22 cellular contexts compared by ENCODE assay signal in the genomic region with DNA sequence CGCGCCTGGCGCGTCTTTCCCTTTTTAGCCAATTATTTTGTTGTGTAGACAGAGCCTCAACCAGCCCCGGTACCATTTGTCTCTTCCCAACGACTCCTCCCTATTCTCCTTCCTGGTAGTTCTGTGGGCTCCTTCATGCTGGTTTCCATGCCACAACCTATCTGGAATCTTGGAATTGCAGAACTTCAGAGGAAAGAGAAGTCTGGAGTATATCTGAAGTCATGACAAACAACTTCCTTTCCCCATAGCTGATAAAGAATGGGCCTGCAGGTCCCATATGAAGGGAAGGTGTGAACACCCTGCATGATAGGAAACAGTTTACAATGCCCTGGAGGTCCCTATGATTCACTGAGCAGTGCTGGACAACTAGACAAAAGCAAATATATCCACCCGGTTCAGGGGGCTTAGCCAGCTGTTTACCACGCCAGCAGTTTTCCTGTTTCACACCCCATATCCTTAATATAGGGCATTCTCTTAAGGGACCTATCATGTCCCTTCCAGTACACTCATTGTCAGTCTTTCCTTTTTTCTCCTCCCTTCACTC. TPM values are rescaled to one million over a fixed set of nuclear protein-coding genes. Genes with fewer than 3 reads are reported as not detected.
DNase-seq lines count a peak whose midpoint lies in the region; ATAC-seq, FAIRE-seq and TF ChIP-seq lines count a peak whose summit lies in the region.
"Had no signal": no experiment of that assay in that cellular context is flagged by ENCODE, and none has a peak within 500 bp of the region (broad histone marks: within the 10 kb centered on the region; RNA-seq: fewer than 3 reads in every experiment).

No MANE protein-coding gene starts in this region.

- H3K27me3 ChIP-seq in IMR-90 (ENCODE audit: control insufficient read depth, insufficient read depth, low read length) (no peaks in the 10 kb centered on the region), GM12878 (replicated peaks in 1 of 2; ENCODE audit: control insufficient read depth in 2 of 2, insufficient read depth in 2 of 2, low read length in 1 of 2) (no peaks in the 10 kb centered on the region)
- H3K27me3 ChIP-seq: adrenal gland, upper lobe of left lung had no signal

- TF ChIP-seq RAD21 in IMR-90 (IDR thresholded peaks at IDR 0.05; ENCODE audit: low read length) (no peak), GM12878 (IDR thresholded peaks at IDR 0.05; ENCODE audit: insufficient read depth, low read depth, low read length) (no peak)

- H3K9ac ChIP-seq in IMR-90 (ENCODE audit: low read depth, low read length) (no peak overlapping the region), GM12878 (ENCODE audit: control insufficient read depth, insufficient read depth, low read length) (no peak overlapping the region)
- H3K9ac ChIP-seq: BLaER1 had no signal

- POLR2A ChIA-PET in activated CD4-positive, alpha-beta T cell treated with anti-CD3 and anti-CD28 coated beads for 36 hours (lab: Charles Lee): no interaction called here
- POLR2A ChIA-PET in IMR-90 (lab: Charles Lee; ENCODE audit: unreplicated experiment): no interaction called here
- POLR2A ChIA-PET in GM12878 (lab: Charles Lee): interaction anchor here (0.6 to 2.4 kb wide), 6 partner anchors 11 to 76 kb away, joined by 3 to 11 read pairs (median 4); no protein-coding TSS in a partner anchor

- peak overlapping the region; percentile 90 for H3K27ac Mint-ChIP-seq in activated CD4-positive, alpha-beta T cell treated with anti-CD3 and anti-CD28 coated beads for 36 hours
- H3K27ac Mint-ChIP-seq in natural killer cell treated with Interleukin-12 subunit alpha and Interleukin-12 subunit beta and Interleukin-15 and Interleukin-18, amount 100 ng/mL, for 72 hours: peak overlapping the region; percentile 88 to 90

- peak; percentile 23 for FAIRE-seq in GM12878 (lab: Jason Lieb, UNC)
- FAIRE-seq: GM18507 had no signal

- H3K4me3 Mint-ChIP-seq in activated CD4-positive, alpha-beta T cell treated with anti-CD3 and anti-CD28 coated beads for 36 hours: no peak overlapping the region
- H3K4me3 Mint-ChIP-seq in natural killer cell treated with Interleukin-12 subunit alpha and Interleukin-12 subunit beta and Interleukin-15 and Interleukin-18, amount 100 ng/mL, for 72 hours: peak overlapping the region; percentile 69
- H3K4me3 Mint-ChIP-seq: neural crest cell had no signal

- H3K4ac ChIP-seq in IMR-90 (ENCODE audit: low read depth, low read length): peak overlapping the region; percentile 21; the same call in 1 of the 2 replicates

- H3K27ac ChIP-seq in IMR-90 (ENCODE audit: insufficient read depth, low read length) (no peak overlapping the region), GM12878 (ENCODE audit: control insufficient read depth, insufficient read depth) (peak overlapping the region; percentile 69; the same call in 1 of the 2 replicates)
- H3K27ac ChIP-seq: adrenal gland, BLaER1, upper lobe of left lung had no signal

- no peaks in the 10 kb centered on the region for H3K79me2 ChIP-seq in GM12878 (ENCODE audit: control insufficient read depth, insufficient read depth, low read length)

- H4K8ac ChIP-seq in IMR-90 (ENCODE audit: low read depth in 2 of 2, low read length in 2 of 2): no peak overlapping the region

- no peaks in the 10 kb centered on the region for H3K9me3 Mint-ChIP-seq in activated CD4-positive, alpha-beta T cell treated with anti-CD3 and anti-CD28 coated beads for 36 hours (ENCODE audit: low read depth)
- peaks cover 2% of the 10 kb centered on the region for H3K9me3 Mint-ChIP-seq in natural killer cell treated with Interleukin-12 subunit alpha and Interleukin-12 subunit beta and Interleukin-15 and Interleukin-18, amount 100 ng/mL, for 72 hours

- no peak overlapping the region for H3K14ac ChIP-seq in IMR-90 (replicated peaks; ENCODE audit: low read depth, low read length)

- H4K91ac ChIP-seq in IMR-90 (ENCODE audit: insufficient read depth, low read depth, low read length): no peak overlapping the region

- H3K9me3 ChIP-seq in IMR-90 (ENCODE audit: control insufficient read depth, insufficient read depth, low read length) (no peaks in the 10 kb centered on the region), GM12878 (replicated peaks; ENCODE audit: control insufficient read depth, insufficient read depth, low read length) (no peaks in the 10 kb centered on the region)
- H3K9me3 ChIP-seq: adrenal gland, BLaER1, upper lobe of left lung had no signal

- no CpG with 5 or more reads among the region's 8 CpGs for WGBS in IMR-90 (ENCODE audit: extremely low coverage in 2 of 2, insufficient read length in 1 of 2), 2 experiments
- 81% methylated on average over 8 of the region's 8 CpGs for WGBS in GM12878 (ENCODE audit: insufficient coverage, insufficient replicate concordance, low lambda C conversion rate, missing lambda C conversion rate)

- no peaks in the 10 kb centered on the region for H4K20me1 ChIP-seq in IMR-90 (ENCODE audit: insufficient read depth, low read length)
- H4K20me1 ChIP-seq in GM12878 (ENCODE audit: control insufficient read depth, insufficient read depth): no peaks in the 10 kb centered on the region
- H4K20me1 ChIP-seq: BLaER1 had no signal

- H3K79me1 ChIP-seq in IMR-90 (ENCODE audit: low read depth in 1 of 2, low read length in 2 of 2): no peaks in the 10 kb centered on the region

- intact Hi-C loops in activated CD4-positive, alpha-beta T cell treated with anti-CD3 and anti-CD28 coated beads for 36 hours (cut with DNase I, micrococcal nuclease): no loop called here
- intact Hi-C loops in IMR-90 (cut with micrococcal nuclease) (no loop called here), GM12878 (cut with micrococcal nuclease; ENCODE audit: unreplicated experiment) (no loop called here)

- H2AK9ac ChIP-seq in IMR-90 (replicated peaks; ENCODE audit: low read depth, low read length, poor library complexity): no peak overlapping the region

- H3K9me1 ChIP-seq in IMR-90 (ENCODE audit: insufficient read depth, low read length): no peaks in the 10 kb centered on the region

- H3K4me2 ChIP-seq in IMR-90 (ENCODE audit: low read depth, low read length): no peak overlapping the region
- no peak overlapping the region for H3K4me2 ChIP-seq in GM12878 (ENCODE audit: control insufficient read depth, insufficient read depth)
- H3K4me2 ChIP-seq: BLaER1 had no signal

- peaks cover 73% of the 10 kb centered on the region for H3K4me1 Mint-ChIP-seq in activated CD4-positive, alpha-beta T cell treated with anti-CD3 and anti-CD28 coated beads for 36 hours
- peaks cover 37% of the 10 kb centered on the region in 2 donors for H3K4me1 Mint-ChIP-seq in natural killer cell treated with Interleukin-12 subunit alpha and Interleukin-12 subunit beta and Interleukin-15 and Interleukin-18, amount 100 ng/mL, for 72 hours (ENCODE audit: low read depth in 2 of 2)

- CTCF ChIA-PET in activated CD4-positive, alpha-beta T cell treated with anti-CD3 and anti-CD28 coated beads for 36 hours (lab: Charles Lee): interaction anchor here (0.6 to 1.0 kb wide), 2 partner anchors 11 to 27 kb away, joined by 3 to 4 read pairs; no protein-coding TSS in a partner anchor
- CTCF ChIA-PET in IMR-90 (lab: Yijun Ruan, JAX): no interaction called here
- CTCF ChIA-PET in GM12878 (lab: Yijun Ruan, JAX): interaction anchor here (0.7 to 1.3 kb wide), 4 partner anchors 11 to 78 kb away, joined by 3 to 5 read pairs (median 4); no protein-coding TSS in a partner anchor

- no peak overlapping the region for H3K18ac ChIP-seq in IMR-90 (ENCODE audit: low read depth, low read length)

- H3K27me3 Mint-ChIP-seq in activated CD4-positive, alpha-beta T cell treated with anti-CD3 and anti-CD28 coated beads for 36 hours: no peaks in the 10 kb centered on the region
- peaks cover 0 to 16% of the 10 kb centered on the region in 2 donors for H3K27me3 Mint-ChIP-seq in natural killer cell treated with Interleukin-12 subunit alpha and Interleukin-12 subunit beta and Interleukin-15 and Interleukin-18, amount 100 ng/mL, for 72 hours

- peak overlapping the region; percentile 39 for H2BK120ac ChIP-seq in IMR-90 (ENCODE audit: low read depth, low read length)

- H2AFZ ChIP-seq in IMR-90 (replicated peaks; ENCODE audit: low read length, poor library complexity) (no peak overlapping the region), GM12878 (ENCODE audit: control insufficient read depth, low read depth, low read length) (no peak overlapping the region)

- H2BK5ac ChIP-seq in IMR-90 (ENCODE audit: low read depth, low read length, poor library complexity, severe bottlenecking): no peak overlapping the region

- H3K36me3 ChIP-seq in IMR-90 (ENCODE audit: control insufficient read depth, insufficient read depth, low read length) (no peaks in the 10 kb centered on the region), GM12878 (ENCODE audit: control insufficient read depth in 2 of 2, insufficient read depth in 2 of 2, low read length in 1 of 2) (no peaks in the 10 kb centered on the region)
- H3K36me3 ChIP-seq: adrenal gland, BLaER1, upper lobe of left lung had no signal

- no peak for ATAC-seq in activated CD4-positive, alpha-beta T cell treated with anti-CD3 and anti-CD28 coated beads for 36 hours
- ATAC-seq in IMR-90 (ENCODE audit: low read depth) (no peak), GM12878 (no peak), GM18520 (IDR thresholded peaks at IDR 0.05; ENCODE audit: unreplicated experiment) (no peak)
- ATAC-seq in natural killer cell treated with Interleukin-12 subunit alpha and Interleukin-12 subunit beta and Interleukin-15 and Interleukin-18, amount 100 ng/mL, for 72 hours: no peak

- BruUV-seq in IMR-90 (replicated peaks; lab: Mats Ljungman, UMichigan) (no TSS peak), GM12878 (replicated peaks; lab: Mats Ljungman, UMichigan) (no TSS peak)

- no peak overlapping the region for H3K23ac ChIP-seq in IMR-90 (ENCODE audit: low read depth, low read length)

- no peak overlapping the region for H3K4me3 ChIP-seq in IMR-90 (ENCODE audit: insufficient read depth, low read depth, low read length)
- H3K4me3 ChIP-seq in GM12878: no peak overlapping the region
- H3K4me3 ChIP-seq: adrenal gland, BLaER1, upper lobe of left lung had no signal

- DNase-seq in activated CD4-positive, alpha-beta T cell treated with anti-CD3 and anti-CD28 coated beads for 36 hours: no peak
- no peak for DNase-seq in activated CD4-positive, alpha-beta T cell treated with anti-CD3 and anti-CD28 coated beads for 48 hours
- DNase-seq in IMR-90 (no peak), GM12878 (ENCODE audit: low read depth, low spot score) (no peak), NCI-H345 (lab: John Stamatoyannopoulos, UW) (no peak), DMS53 treated with DMSO at 0.1 percent for 48 hours (lab: John Stamatoyannopoulos, UW; ENCODE audit: unreplicated experiment) (no peak)
- DNase-seq in natural killer cell treated with Interleukin-12 subunit alpha and Interleukin-12 subunit beta and Interleukin-15 and Interleukin-18, amount 100 ng/mL, for 72 hours (ENCODE audit: low spot score): no peak
- DNase-seq: adrenal gland; effector CD4-positive, alpha-beta T cell; glutamatergic neuron; HCEC 1CT; NCI-H446; stimulated activated CD4-positive, alpha-beta T cell treated with anti-CD3 and anti-CD28 coated beads, Interleukin-12 subunit alpha, Interleukin-12 subunit beta, amount 100 ng/mL, for 4 hours had no signal

- no peaks in the 10 kb centered on the region for H3K36me3 Mint-ChIP-seq in activated CD4-positive, alpha-beta T cell treated with anti-CD3 and anti-CD28 coated beads for 36 hours (ENCODE audit: low read depth)
- no peaks in the 10 kb centered on the region for H3K36me3 Mint-ChIP-seq in natural killer cell treated with Interleukin-12 subunit alpha and Interleukin-12 subunit beta and Interleukin-15 and Interleukin-18, amount 100 ng/mL, for 72 hours

- peaks cover 18% of the 10 kb centered on the region for H3K4me1 ChIP-seq in IMR-90 (ENCODE audit: control insufficient read depth, insufficient read depth, low read length)
- peaks cover 56% of the 10 kb centered on the region for H3K4me1 ChIP-seq in GM12878 (ENCODE audit: control insufficient read depth, insufficient read depth, low read length)

- 0 out of 3 replicates have a peak overlapping the region, but pooled peaks have one; percentile 34 for H2BK15ac ChIP-seq in IMR-90 (ENCODE audit: low read depth, low read length)

- no peak overlapping the region for H3K56ac ChIP-seq in IMR-90 (ENCODE audit: extremely low read depth, insufficient read depth, low read length)

- dilution Hi-C loops in IMR-90 (cut with HindIII; ENCODE audit: low sequenced_read_pairs, unreplicated experiment): no loop called here

- SMC1A ChIA-PET in GM12878 (lab: Charles Lee; ENCODE audit: uncharacterized antibody, unreplicated experiment): interaction anchor here (1.2 to 13.9 kb wide), 9 partner anchors 14 to 64 kb away, joined by 3 to 189 read pairs (median 22); no protein-coding TSS in a partner anchor

- no peak for TF ChIP-seq EP300 in GM12878 (IDR thresholded peaks at IDR 0.05; ENCODE audit: borderline replicate concordance in 1 of 2, control insufficient read depth in 1 of 2, low read depth in 2 of 2, low read length in 2 of 2)

- in situ Hi-C loops in IMR-90 (cut with MboI; ENCODE audit: low sequenced_read_pairs) (no loop called here), GM12878 (cut with MboI) (no loop called here)

- H2AK5ac ChIP-seq in IMR-90 (ENCODE audit: low read depth, low read length): no peak overlapping the region

- TF ChIP-seq POLR2A in IMR-90 (IDR thresholded peaks at IDR 0.05; ENCODE audit: low read depth, low read length) (no peak), GM12878 (IDR thresholded peaks at IDR 0.05; ENCODE audit: low read depth, low read length) (no peak)

- H4K5ac ChIP-seq in IMR-90 (ENCODE audit: low read depth, low read length): no peak overlapping the region

- TF ChIP-seq CTCF in IMR-90 (conservative IDR thresholded peaks at IDR 0.05; ENCODE audit: low read depth, low read length): no peak
- TF ChIP-seq CTCF in GM12878 (IDR thresholded peaks at IDR 0.05 in 2 of 3, conservative IDR thresholded peaks at IDR 0.05 in 1 of 3; ENCODE audit: control insufficient read depth in 2 of 3, extremely low read depth in 1 of 3, insufficient read depth in 1 of 3, low read depth in 3 of 3, low read length in 3 of 3): no peak

- RAD21 ChIA-PET in GM12878 (lab: Charles Lee; ENCODE audit: unreplicated experiment): interaction anchor here (1.0 to 9.9 kb wide), 10 partner anchors 11 to 74 kb away, joined by 3 to 81 read pairs (median 4); no protein-coding TSS in a partner anchor

- no peak overlapping the region for H2BK20ac ChIP-seq in IMR-90 (ENCODE audit: low read depth, low read length)

RNA-seq across cellular contexts. Expression of a gene that starts 19.4 kb away (rescaled TPM):
- total RNA-seq in activated CD4-positive, alpha-beta T cell treated with anti-CD3 and anti-CD28 coated beads for 36 hours: not detected
- not detected in 2 replicates for total RNA-seq in IMR-90 (2012; rRNA removed)
- not detected in 2 replicates for polyA plus RNA-seq in IMR-90 (2012; rRNA removed)
- polyA plus RNA-seq in IMR-90 (2012; cell fraction: cytosol; rRNA removed): not detected in 2 replicates
- not detected in 2 replicates for polyA plus RNA-seq in IMR-90 (2012; cell fraction: nucleus; rRNA removed; ENCODE audit: low replicate concordance)
- 0.61 and 0.65 TPM in 2 replicates for total RNA-seq in GM12878 (2013; cell fraction: nucleolus; rRNA removed)
- total RNA-seq in GM12878 (2014; rRNA removed): not detected in 2 replicates
- not detected in 2 replicates for total RNA-seq in GM12878 (2014; rRNA removed; fragmentation: Illumina TruSeq; extraction: Trizol)
- not detected in 2 replicates for total RNA-seq in GM12878 (2021)
- polyA plus RNA-seq in GM12878 (2011; ENCODE audit: low read depth): not detected
- polyA plus RNA-seq in GM12878 (2011; rRNA removed): 0.03 and 0.10 TPM in 2 replicates
- 0.01 TPM in 1 of 2 replicates, not detected in the other for polyA plus RNA-seq in GM12878 (2011; cell fraction: cytosol; rRNA removed)
- 0.07 and 0.10 TPM in 2 replicates for polyA plus RNA-seq in GM12878 (2011; cell fraction: nucleus; rRNA removed)
- polyA plus RNA-seq in GM12878 (2012): 0.31 TPM in 1 of 2 replicates, not detected in the other
- 0.01 and 0.11 TPM in 2 replicates for polyA plus RNA-seq in GM12878 (2014; fragmentation: Illumina TruSeq; extraction: Trizol)
- not detected for polyA plus RNA-seq in GM12878 (2014; fragmentation: Nextera tagmentation; extraction: Ambion mirVana)
- polyA plus RNA-seq in GM12878 (2014; rRNA removed): 0.04 TPM in 1 of 2 replicates, not detected in the other
- polyA plus RNA-seq in GM12878 (2016; fragmentation: Nextera tagmentation; extraction: Ambion mirVana): not detected
- polyA minus RNA-seq in GM12878 (2011; rRNA and poly(A)+ RNA removed): not detected in 2 replicates
- polyA minus RNA-seq in GM12878 (2011; cell fraction: cytosol; rRNA and poly(A)+ RNA removed): not detected in 2 replicates
- polyA minus RNA-seq in GM12878 (2011; cell fraction: nucleus; rRNA and poly(A)+ RNA removed): not detected in 2 replicates
- not detected for total RNA-seq in natural killer cell treated with Interleukin-12 subunit alpha and Interleukin-12 subunit beta and Interleukin-15 and Interleukin-18, amount 100 ng/mL, for 72 hours
- total RNA-seq: A172; lung microvascular endothelial cell; renal cortical epithelial cell; T-helper 2 cell treated with Interferon-gamma antibody and Interleukin-4, amounts not matched to agents 100 ng/mL and 5 ng/mL, for 36 hours had no signal

RNA-seq across cellular contexts. Expression of a gene that starts 50.1 kb away (rescaled TPM):
- 1,000 to 10,000 TPM; 3,666 to 4,468 TPM for total RNA-seq in activated CD4-positive, alpha-beta T cell treated with anti-CD3 and anti-CD28 coated beads for 36 hours
- 9,222 and 11,116 TPM in 2 replicates for total RNA-seq in IMR-90 (2012; rRNA removed)
- polyA plus RNA-seq in IMR-90 (2012; rRNA removed): 4,133 and 4,648 TPM in 2 replicates
- polyA plus RNA-seq in IMR-90 (2012; cell fraction: cytosol; rRNA removed): 4,164 and 9,036 TPM in 2 replicates
- polyA plus RNA-seq in IMR-90 (2012; cell fraction: nucleus; rRNA removed; ENCODE audit: low replicate concordance): 567 and 1,669 TPM in 2 replicates
- total RNA-seq in GM12878 (2013; cell fraction: nucleolus; rRNA removed): 726 and 815 TPM in 2 replicates
- 20,095 and 20,513 TPM in 2 replicates for total RNA-seq in GM12878 (2014; rRNA removed)
- total RNA-seq in GM12878 (2014; rRNA removed; fragmentation: Illumina TruSeq; extraction: Trizol): 14,081 and 14,526 TPM in 2 replicates
- 15,676 and 15,778 TPM in 2 replicates for total RNA-seq in GM12878 (2021)
- polyA plus RNA-seq in GM12878 (2011; ENCODE audit: low read depth): 20,663 TPM
- polyA plus RNA-seq in GM12878 (2011; rRNA removed): 13,924 and 13,999 TPM in 2 replicates
- 6,321 and 8,073 TPM in 2 replicates for polyA plus RNA-seq in GM12878 (2011; cell fraction: cytosol; rRNA removed)
- 2,770 and 4,943 TPM in 2 replicates for polyA plus RNA-seq in GM12878 (2011; cell fraction: nucleus; rRNA removed)
- polyA plus RNA-seq in GM12878 (2012): 18,326 and 24,333 TPM in 2 replicates
- 22,521 and 25,739 TPM in 2 replicates for polyA plus RNA-seq in GM12878 (2014; fragmentation: Illumina TruSeq; extraction: Trizol)
- polyA plus RNA-seq in GM12878 (2014; fragmentation: Nextera tagmentation; extraction: Ambion mirVana): over 10,000 TPM; 32,576 to 35,408 TPM
- polyA plus RNA-seq in GM12878 (2014; rRNA removed): 21,672 and 21,926 TPM in 2 replicates
- over 10,000 TPM; 35,271 to 37,234 TPM for polyA plus RNA-seq in GM12878 (2016; fragmentation: Nextera tagmentation; extraction: Ambion mirVana)
- 5,151 and 6,646 TPM in 2 replicates for polyA minus RNA-seq in GM12878 (2011; rRNA and poly(A)+ RNA removed)
- polyA minus RNA-seq in GM12878 (2011; cell fraction: cytosol; rRNA and poly(A)+ RNA removed): 2,250 and 2,391 TPM in 2 replicates
- 1,575 and 1,669 TPM in 2 replicates for polyA minus RNA-seq in GM12878 (2011; cell fraction: nucleus; rRNA and poly(A)+ RNA removed)
- total RNA-seq in natural killer cell treated with Interleukin-12 subunit alpha and Interleukin-12 subunit beta and Interleukin-15 and Interleukin-18, amount 100 ng/mL, for 72 hours: 1,000 to 10,000 TPM; 2,674 to 5,601 TPM
